ENCODE assay signal across 1 cellular context in the genomic region with DNA sequence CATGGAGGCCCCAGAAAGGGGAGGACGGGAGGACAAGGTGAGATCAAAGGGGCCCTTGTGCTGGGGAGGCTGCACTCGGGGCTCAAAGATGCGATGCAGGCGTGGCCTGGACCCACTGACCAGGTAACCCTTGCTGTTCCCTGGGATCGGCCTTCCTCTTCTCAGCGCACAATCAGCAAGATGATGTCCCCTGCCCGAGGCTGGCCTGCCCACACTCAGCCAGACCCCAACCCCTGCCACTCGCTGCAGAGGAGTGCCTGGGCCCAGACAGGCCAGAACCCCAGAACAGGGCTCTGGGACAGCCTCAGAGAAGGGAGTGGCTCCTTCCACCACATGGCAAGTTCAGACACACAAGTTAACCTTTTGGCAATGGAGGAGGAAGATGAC.
TF ChIP-seq lines count a peak whose summit lies in the region.

No MANE protein-coding gene starts in this region.

TF ChIP-seq in IMR-90, 13 proteins besides CTCF, POLR2A, EP300 and RAD21:
- TF ChIP-seq, protein P1, sequence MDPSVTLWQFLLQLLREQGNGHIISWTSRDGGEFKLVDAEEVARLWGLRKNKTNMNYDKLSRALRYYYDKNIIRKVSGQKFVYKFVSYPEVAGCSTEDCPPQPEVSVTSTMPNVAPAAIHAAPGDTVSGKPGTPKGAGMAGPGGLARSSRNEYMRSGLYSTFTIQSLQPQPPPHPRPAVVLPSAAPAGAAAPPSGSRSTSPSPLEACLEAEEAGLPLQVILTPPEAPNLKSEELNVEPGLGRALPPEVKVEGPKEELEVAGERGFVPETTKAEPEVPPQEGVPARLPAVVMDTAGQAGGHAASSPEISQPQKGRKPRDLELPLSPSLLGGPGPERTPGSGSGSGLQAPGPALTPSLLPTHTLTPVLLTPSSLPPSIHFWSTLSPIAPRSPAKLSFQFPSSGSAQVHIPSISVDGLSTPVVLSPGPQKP (IDR thresholded peaks at IDR 0.05; ENCODE audit: borderline replicate concordance, low read depth, low read length), result no peak
- TF ChIP-seq RCOR1 (IDR thresholded peaks at IDR 0.05; ENCODE audit: insufficient replicate concordance, low read length), result no peak
- TF ChIP-seq MXI1 (IDR thresholded peaks at IDR 0.05; ENCODE audit: borderline replicate concordance, low read depth, low read length), result no peak
- TF ChIP-seq BHLHE40 (IDR thresholded peaks at IDR 0.05; ENCODE audit: low read depth, low read length), result no peak
- TF ChIP-seq NFE2L2 (IDR thresholded peaks at IDR 0.05; ENCODE audit: low read depth, low read length), result no peak
- TF ChIP-seq CEBPB (IDR thresholded peaks at IDR 0.05; ENCODE audit: low read depth, low read length), result no peak
- no peak for TF ChIP-seq MAFK (IDR thresholded peaks at IDR 0.05; ENCODE audit: low read depth, low read length)
- no peak for TF ChIP-seq MAZ (IDR thresholded peaks at IDR 0.05; ENCODE audit: borderline replicate concordance, low read depth, low read length)
- no peak for TF ChIP-seq CHD1 (IDR thresholded peaks at IDR 0.05; ENCODE audit: low read depth, low read length)
- no peak for TF ChIP-seq SMC3 (IDR thresholded peaks at IDR 0.05; ENCODE audit: low read depth, low read length)
- TF ChIP-seq, protein P2, sequence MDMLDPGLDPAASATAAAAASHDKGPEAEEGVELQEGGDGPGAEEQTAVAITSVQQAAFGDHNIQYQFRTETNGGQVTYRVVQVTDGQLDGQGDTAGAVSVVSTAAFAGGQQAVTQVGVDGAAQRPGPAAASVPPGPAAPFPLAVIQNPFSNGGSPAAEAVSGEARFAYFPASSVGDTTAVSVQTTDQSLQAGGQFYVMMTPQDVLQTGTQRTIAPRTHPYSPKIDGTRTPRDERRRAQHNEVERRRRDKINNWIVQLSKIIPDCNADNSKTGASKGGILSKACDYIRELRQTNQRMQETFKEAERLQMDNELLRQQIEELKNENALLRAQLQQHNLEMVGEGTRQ (IDR thresholded peaks at IDR 0.05; ENCODE audit: low read depth, low read length), result no peak
- no peak for TF ChIP-seq FOS (IDR thresholded peaks at IDR 0.05; ENCODE audit: low read depth, low read length)
- no peak for TF ChIP-seq RFX5 (IDR thresholded peaks at IDR 0.05; ENCODE audit: low read depth, low read length)
